In genomic region chr2:86066007-86066578, GRCh38 we compare ENCODE assay signal across 2 cellular contexts.
A peak's percentile ranks its signal among the peaks of the same experiment; 100 is the strongest.
TF ChIP-seq lines count a peak whose summit lies in the region.

No MANE protein-coding gene starts in this region.

TF ChIP-seq in SK-N-SH, 30 proteins besides CTCF, POLR2A, EP300 and RAD21:
- TF ChIP-seq GATA2 (CRISPR knock-in tag; IDR thresholded peaks at IDR 0.05) (peak; percentile 87), PBX3 (IDR thresholded peaks at IDR 0.05) (no peak), SIN3A (IDR thresholded peaks at IDR 0.05; ENCODE audit: borderline replicate concordance, low read depth, low read length) (no peak), MXI1 (IDR thresholded peaks at IDR 0.05; ENCODE audit: low read depth, low read length) (0 out of 2 replicates have a peak, but pooled peaks have one; percentile 37), RCOR1 (IDR thresholded peaks at IDR 0.05; ENCODE audit: low read length) (peak; percentile 94), CHD2 (IDR thresholded peaks at IDR 0.05; ENCODE audit: low read length, partially characterized antibody) (peak; percentile 30)

TF ChIP-seq in K562, 482 proteins besides CTCF, POLR2A, EP300 and RAD21:
- no peak for TF ChIP-seq EP400 (IDR thresholded peaks at IDR 0.05)
- TF ChIP-seq FUS (optimal IDR thresholded peaks at IDR 0.05; ENCODE audit: low read depth, low read length): no peak
- TF ChIP-seq CBFA2T3 (IDR thresholded peaks at IDR 0.05): peak; percentile 27
